Comparison of ENCODE assay signal across 39 cellular contexts in genomic region chr2:223117533-223117932, GRCh38.
"Had no signal": no experiment of that assay in that cellular context is flagged by ENCODE, and none has a peak within 500 bp of the region (broad histone marks: within the 10 kb centered on the region; RNA-seq: fewer than 3 reads in every experiment).

No MANE protein-coding gene starts in this region.

- H3K4me1 Mint-ChIP-seq: activated CD4-positive, alpha-beta memory T cell treated with anti-CD3 and anti-CD28 coated beads, Interleukin-2, amount 10 ng/mL, durations not matched to agents 7 days and 5 days; activated CD4-positive, alpha-beta T cell treated with anti-CD3 and anti-CD28 coated beads for 36 hours; activated CD4-positive, alpha-beta T cell treated with anti-CD3 and anti-CD28 coated beads, Interleukin-2, amount 10 ng/mL, durations not matched to agents 7 days and 5 days; activated CD8-positive, alpha-beta memory T cell treated with anti-CD3 and anti-CD28 coated beads, Interleukin-2, amount 10 ng/mL, durations not matched to agents 7 days and 5 days; activated naive CD4-positive, alpha-beta T cell treated with anti-CD3 and anti-CD28 coated beads, Interleukin-2, amount 10 ng/mL, durations not matched to agents 7 days and 5 days; activated naive CD4-positive, alpha-beta T cell treated with anti-CD3 and anti-CD28 coated beads, Interleukin-2, amount 50 U/mL, for 24 hours; activated naive CD8-positive, alpha-beta T cell treated with anti-CD3 and anti-CD28 coated beads, Interleukin-2, amount 10 ng/mL, durations not matched to agents 7 days and 5 days; activated naive CD8-positive, alpha-beta T cell treated with anti-CD3 and anti-CD28 coated beads, Interleukin-2, amount 50 U/mL, for 24 hours; brain; central memory CD8-positive, alpha-beta T cell had no signal

- H3K9me3 ChIP-seq: ascending aorta had no signal

- ATAC-seq: activated CD4-positive, alpha-beta T cell treated with anti-CD3 and anti-CD28 coated beads for 36 hours; activated CD4-positive, CD25-positive, alpha-beta regulatory T cell treated with anti-CD3 and anti-CD28 coated beads, Interleukin-2, amount 50 U/mL, for 24 hours; activated CD8-positive, alpha-beta memory T cell treated with anti-CD3 and anti-CD28 coated beads, Interleukin-2, amount 10 ng/mL, durations not matched to agents 7 days and 5 days; activated CD8-positive, alpha-beta T cell treated with anti-CD3 and anti-CD28 coated beads, Interleukin-2, amount 10 ng/mL, durations not matched to agents 7 days and 5 days; activated naive CD8-positive, alpha-beta T cell treated with anti-CD3 and anti-CD28 coated beads, Interleukin-2, amount 50 U/mL, for 24 hours had no signal

- H3K27ac ChIP-seq: ascending aorta, cardiac muscle cell, VCaP had no signal

- H3K4me3 Mint-ChIP-seq: activated CD4-positive, alpha-beta memory T cell treated with anti-CD3 and anti-CD28 coated beads, Interleukin-2, amount 10 ng/mL, durations not matched to agents 7 days and 5 days; activated CD4-positive, alpha-beta T cell treated with anti-CD3 and anti-CD28 coated beads for 36 hours; activated CD4-positive, alpha-beta T cell treated with anti-CD3 and anti-CD28 coated beads, Interleukin-2, amount 10 ng/mL, durations not matched to agents 7 days and 5 days; activated CD8-positive, alpha-beta memory T cell treated with anti-CD3 and anti-CD28 coated beads, Interleukin-2, amount 10 ng/mL, durations not matched to agents 7 days and 5 days; activated CD8-positive, alpha-beta T cell treated with anti-CD3 and anti-CD28 coated beads, Interleukin-2, amount 10 ng/mL, durations not matched to agents 7 days and 5 days; activated naive CD4-positive, alpha-beta T cell treated with anti-CD3 and anti-CD28 coated beads, Interleukin-2, amount 10 ng/mL, durations not matched to agents 7 days and 5 days; activated naive CD4-positive, alpha-beta T cell treated with anti-CD3 and anti-CD28 coated beads, Interleukin-2, amount 50 U/mL, for 24 hours; activated naive CD8-positive, alpha-beta T cell; activated naive CD8-positive, alpha-beta T cell treated with anti-CD3 and anti-CD28 coated beads, Interleukin-2, amount 10 ng/mL, durations not matched to agents 7 days and 5 days; activated naive CD8-positive, alpha-beta T cell treated with anti-CD3 and anti-CD28 coated beads, Interleukin-2, amount 50 U/mL, for 24 hours; activated T-cell treated with anti-CD3 and anti-CD28 coated beads, Interleukin-2, amount 50 U/mL, for 24 hours; brain; central memory CD8-positive, alpha-beta T cell; T-helper 1 cell treated with Interleukin-12 subunit alpha and Interleukin-12 subunit beta and Interleukin-4 antibody, amounts not matched to agents 30 μg/mL and 1 μg/mL, for 36 hours; T-helper 2 cell treated with Interferon-gamma antibody and Interleukin-4, amounts not matched to agents 5 μg/mL and 100 μg/mL, for 36 hours had no signal

- FAIRE-seq: bronchial epithelial cell, TTC549 had no signal

- DNase-seq: activated CD4-positive, alpha-beta memory T cell treated with anti-CD3 and anti-CD28 coated beads, Interleukin-2, amount 10 ng/mL, durations not matched to agents 7 days and 5 days; activated CD4-positive, alpha-beta T cell treated with anti-CD3 and anti-CD28 coated beads for 1 hour; activated CD4-positive, alpha-beta T cell treated with anti-CD3 and anti-CD28 coated beads for 36 hours; activated CD4-positive, alpha-beta T cell treated with anti-CD3 and anti-CD28 coated beads for 48 hours; activated CD4-positive, alpha-beta T cell treated with anti-CD3 and anti-CD28 coated beads, Interleukin-2, amount 10 ng/mL, durations not matched to agents 7 days and 5 days; activated CD4-positive, alpha-beta T cell treated with anti-CD3 and anti-CD28 coated beads, Interleukin-2, amount 50 U/mL, for 48 hours; activated CD4-positive, CD25-positive, alpha-beta regulatory T cell; activated CD8-positive, alpha-beta memory T cell treated with anti-CD3 and anti-CD28 coated beads for 24 hours; activated CD8-positive, alpha-beta memory T cell treated with anti-CD3 and anti-CD28 coated beads, Interleukin-2, amount 10 ng/mL, durations not matched to agents 7 days and 5 days; activated CD8-positive, alpha-beta memory T cell treated with anti-CD3 and anti-CD28 coated beads, Interleukin-2, amount 50 U/mL, for 48 hours; activated CD8-positive, alpha-beta T cell treated with anti-CD3 and anti-CD28 coated beads, Interleukin-2, amount 10 ng/mL, durations not matched to agents 7 days and 5 days; activated effector memory CD4-positive, alpha-beta T cell treated with Interleukin-2 at 50 U/mL for 16 hours; activated gamma-delta T cell; activated naive CD4-positive, alpha-beta T cell treated with anti-CD3 and anti-CD28 coated beads, Interleukin-2, amount 10 ng/mL, durations not matched to agents 7 days and 5 days; activated naive CD4-positive, alpha-beta T cell treated with Interleukin-2 at 50 U/mL for 16 hours; activated naive CD8-positive, alpha-beta T cell treated with anti-CD3 and anti-CD28 coated beads, Interleukin-2, amount 10 ng/mL, durations not matched to agents 7 days and 5 days; activated naive CD8-positive, alpha-beta T cell treated with anti-CD3 and anti-CD28 coated beads, Interleukin-2, amount 50 U/mL, for 24 hours; activated T-cell treated with anti-CD3 and anti-CD28 coated beads, Interleukin-2, amount 50 U/mL, for 24 hours; activated T-cell treated with anti-CD3 and anti-CD28 coated beads, Interleukin-2, amount 50 U/mL, for 48 hours; amygdala; anterior cingulate cortex; caudate nucleus; cerebellar nuclear complex; T-helper 1 cell; T-helper 2 cell; T-helper 9 cell had no signal

- H3K4me3 ChIP-seq: ascending aorta, cardiac muscle cell had no signal

- H3K9me3 Mint-ChIP-seq: activated CD4-positive, alpha-beta memory T cell treated with anti-CD3 and anti-CD28 coated beads, Interleukin-2, amount 10 ng/mL, durations not matched to agents 7 days and 5 days; activated CD4-positive, alpha-beta T cell treated with anti-CD3 and anti-CD28 coated beads, Interleukin-2, amount 10 ng/mL, durations not matched to agents 7 days and 5 days; activated naive CD4-positive, alpha-beta T cell treated with anti-CD3 and anti-CD28 coated beads, Interleukin-2, amount 10 ng/mL, durations not matched to agents 7 days and 5 days; activated naive CD4-positive, alpha-beta T cell treated with anti-CD3 and anti-CD28 coated beads, Interleukin-2, amount 50 U/mL, for 24 hours; activated naive CD8-positive, alpha-beta T cell treated with anti-CD3 and anti-CD28 coated beads, Interleukin-2, amount 10 ng/mL, durations not matched to agents 7 days and 5 days; activated naive CD8-positive, alpha-beta T cell treated with anti-CD3 and anti-CD28 coated beads, Interleukin-2, amount 50 U/mL, for 24 hours; activated T-cell treated with anti-CD3 and anti-CD28 coated beads, Interleukin-2, amount 50 U/mL, for 24 hours; activated T-helper 2 cell treated with anti-CD3 and anti-CD28 coated beads, Interferon-gamma antibody, Interleukin-2, Interleukin-4, amounts not matched to agents 10 μg/mL and 5 μg/mL and 100 μg/mL, durations not matched to agents 14 hours and 24 hours and 36 hours; central memory CD8-positive, alpha-beta T cell; T-helper 1 cell treated with Interleukin-12 subunit alpha and Interleukin-12 subunit beta and Interleukin-4 antibody, amounts not matched to agents 30 μg/mL and 1 μg/mL, for 36 hours; T-helper 2 cell treated with Interferon-gamma antibody and Interleukin-4, amounts not matched to agents 5 μg/mL and 100 μg/mL, for 36 hours had no signal

- H3K27me3 Mint-ChIP-seq: activated CD4-positive, alpha-beta memory T cell treated with anti-CD3 and anti-CD28 coated beads, Interleukin-2, amount 10 ng/mL, durations not matched to agents 7 days and 5 days; activated CD4-positive, alpha-beta T cell treated with anti-CD3 and anti-CD28 coated beads for 36 hours; activated CD4-positive, alpha-beta T cell treated with anti-CD3 and anti-CD28 coated beads, Interleukin-2, amount 10 ng/mL, durations not matched to agents 7 days and 5 days; activated CD8-positive, alpha-beta memory T cell treated with anti-CD3 and anti-CD28 coated beads, Interleukin-2, amount 10 ng/mL, durations not matched to agents 7 days and 5 days; activated naive CD4-positive, alpha-beta T cell treated with anti-CD3 and anti-CD28 coated beads, Interleukin-2, amount 10 ng/mL, durations not matched to agents 7 days and 5 days; activated naive CD8-positive, alpha-beta T cell treated with anti-CD3 and anti-CD28 coated beads, Interleukin-2, amount 10 ng/mL, durations not matched to agents 7 days and 5 days; activated T-cell treated with anti-CD3 and anti-CD28 coated beads, Interleukin-2, amount 50 U/mL, for 24 hours; central memory CD8-positive, alpha-beta T cell had no signal

- H3K27me3 ChIP-seq: ascending aorta, cardiac muscle cell had no signal

- H3K36me3 ChIP-seq: ascending aorta, cardiac muscle cell had no signal

- H3K27ac Mint-ChIP-seq: activated CD4-positive, alpha-beta memory T cell treated with anti-CD3 and anti-CD28 coated beads, Interleukin-2, amount 10 ng/mL, durations not matched to agents 7 days and 5 days; activated CD4-positive, alpha-beta T cell treated with anti-CD3 and anti-CD28 coated beads for 36 hours; activated CD4-positive, alpha-beta T cell treated with anti-CD3 and anti-CD28 coated beads, Interleukin-2, amount 10 ng/mL, durations not matched to agents 7 days and 5 days; activated CD8-positive, alpha-beta memory T cell treated with anti-CD3 and anti-CD28 coated beads, Interleukin-2, amount 10 ng/mL, durations not matched to agents 7 days and 5 days; activated CD8-positive, alpha-beta T cell treated with anti-CD3 and anti-CD28 coated beads, Interleukin-2, amount 10 ng/mL, durations not matched to agents 7 days and 5 days; activated naive CD4-positive, alpha-beta T cell treated with anti-CD3 and anti-CD28 coated beads, Interleukin-2, amount 10 ng/mL, durations not matched to agents 7 days and 5 days; activated naive CD4-positive, alpha-beta T cell treated with anti-CD3 and anti-CD28 coated beads, Interleukin-2, amount 50 U/mL, for 24 hours; activated naive CD8-positive, alpha-beta T cell; activated naive CD8-positive, alpha-beta T cell treated with anti-CD3 and anti-CD28 coated beads, Interleukin-2, amount 10 ng/mL, durations not matched to agents 7 days and 5 days; activated naive CD8-positive, alpha-beta T cell treated with anti-CD3 and anti-CD28 coated beads, Interleukin-2, amount 50 U/mL, for 24 hours; activated T-cell treated with anti-CD3 and anti-CD28 coated beads, Interleukin-2, amount 50 U/mL, for 24 hours; activated T-helper 2 cell treated with anti-CD3 and anti-CD28 coated beads, Interferon-gamma antibody, Interleukin-2, Interleukin-4, amounts not matched to agents 10 μg/mL and 5 μg/mL and 100 μg/mL, durations not matched to agents 14 hours and 24 hours and 36 hours; brain; T-helper 1 cell treated with Interleukin-12 subunit alpha and Interleukin-12 subunit beta and Interleukin-4 antibody, amounts not matched to agents 30 μg/mL and 1 μg/mL, for 36 hours; T-helper 2 cell treated with Interferon-gamma antibody and Interleukin-4, amounts not matched to agents 5 μg/mL and 100 μg/mL, for 36 hours had no signal

- H3K4me1 ChIP-seq: ascending aorta had no signal

- H3K36me3 Mint-ChIP-seq: activated CD8-positive, alpha-beta memory T cell treated with anti-CD3 and anti-CD28 coated beads, Interleukin-2, amount 10 ng/mL, durations not matched to agents 7 days and 5 days; activated naive CD4-positive, alpha-beta T cell treated with anti-CD3 and anti-CD28 coated beads, Interleukin-2, amount 10 ng/mL, durations not matched to agents 7 days and 5 days; activated naive CD4-positive, alpha-beta T cell treated with anti-CD3 and anti-CD28 coated beads, Interleukin-2, amount 50 U/mL, for 24 hours; activated naive CD8-positive, alpha-beta T cell; activated naive CD8-positive, alpha-beta T cell treated with anti-CD3 and anti-CD28 coated beads, Interleukin-2, amount 10 ng/mL, durations not matched to agents 7 days and 5 days; brain had no signal
